1 cellular context compared by ENCODE assay signal in the genomic region with DNA sequence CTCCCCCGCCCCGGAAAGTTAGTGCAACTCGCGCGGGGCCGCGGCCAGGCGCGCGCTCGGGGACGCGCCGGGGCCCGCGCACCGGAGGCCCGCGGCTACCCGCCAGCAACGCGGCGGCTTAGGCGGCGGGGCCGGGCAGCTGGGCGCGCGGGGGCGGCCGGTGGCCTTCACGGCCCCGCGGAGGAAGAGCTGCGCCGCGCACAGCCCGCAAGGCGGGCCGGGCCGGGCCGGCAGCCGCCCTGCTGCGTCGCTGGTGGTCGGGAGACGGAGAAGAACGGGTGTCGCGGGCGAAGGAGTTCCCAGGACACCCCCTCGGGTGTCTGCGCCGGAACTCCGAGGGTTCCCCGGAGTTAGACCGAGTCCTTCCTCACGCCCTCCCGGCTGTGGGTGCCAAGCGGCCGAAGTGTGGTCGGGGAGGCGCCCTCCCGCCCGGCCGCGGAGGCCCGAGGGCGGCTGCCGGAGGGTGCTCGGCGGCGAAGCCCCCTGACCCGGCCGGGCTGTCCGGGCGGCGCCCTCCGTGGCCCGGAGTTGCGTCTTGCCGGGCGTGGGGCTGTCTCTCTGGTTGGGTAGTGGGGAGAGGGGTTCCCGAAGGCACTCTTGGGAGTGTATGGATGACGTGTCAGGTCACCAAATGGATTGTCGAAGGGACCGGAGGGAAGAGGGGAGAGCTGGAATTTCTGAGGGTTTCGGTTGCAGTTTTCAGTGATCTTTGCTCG.
A peak's percentile ranks its signal among the peaks of the same experiment; 100 is the strongest.
TF ChIP-seq lines count a peak whose summit lies in the region.

No MANE protein-coding gene starts in this region.

TF ChIP-seq in H1, 55 proteins besides CTCF, POLR2A, EP300 and RAD21 (continued from another document):
- TF ChIP-seq PHF8 (conservative IDR thresholded peaks at IDR 0.05; ENCODE audit: low read depth, low read length) (peak; percentile 73; the same call in 1 of the 2 replicates), RBBP5 (IDR thresholded peaks at IDR 0.05; ENCODE audit: borderline replicate concordance, low read depth, low read length) (peak; percentile 95), KDM4A (IDR thresholded peaks at IDR 0.05; ENCODE audit: low read depth, low read length, severe bottlenecking) (peak; percentile 60), POU5F1 (IDR thresholded peaks at IDR 0.05; ENCODE audit: low read depth, low read length) (no peak), GABPA (IDR thresholded peaks at IDR 0.05; ENCODE audit: borderline replicate concordance, insufficient read depth, low read length) (no peak), TBP (IDR thresholded peaks at IDR 0.05; ENCODE audit: low read depth, low read length) (0 out of 2 replicates have a peak, but pooled peaks have one; percentile 66), CBX8 (IDR thresholded peaks at IDR 0.05; ENCODE audit: borderline replicate concordance, low read depth, low read length) (no peak), KDM1A (IDR thresholded peaks at IDR 0.05; ENCODE audit: borderline replicate concordance, low read length) (no peak), BRCA1 (IDR thresholded peaks at IDR 0.05; ENCODE audit: low read depth, low read length) (no peak), ATF2 (IDR thresholded peaks at IDR 0.05; ENCODE audit: low read length) (0 out of 2 replicates have a peak, but pooled peaks have one; percentile 43), HDAC2 (IDR thresholded peaks at IDR 0.05; ENCODE audit: borderline replicate concordance in 1 of 2, low read depth in 2 of 2, low read length in 2 of 2) (0 out of 4 replicates have a peak, but pooled peaks of 1 of the 2 experiments have one; percentile 55), SP4 (IDR thresholded peaks at IDR 0.05; ENCODE audit: low read length) (no peak), CREB1 (IDR thresholded peaks at IDR 0.05) (peak; percentile 93), RXRA (IDR thresholded peaks at IDR 0.05; ENCODE audit: insufficient read depth, low read depth, low read length) (no peak), TAF1 (IDR thresholded peaks at IDR 0.05; ENCODE audit: low read depth, low read length) (peak; percentile 66), SIRT6 (IDR thresholded peaks at IDR 0.05; ENCODE audit: low read length) (no peak), NRF1 (IDR thresholded peaks at IDR 0.05; ENCODE audit: low read depth, low read length) (no peak), CEBPB (IDR thresholded peaks at IDR 0.05; ENCODE audit: low read depth, low read length) (no peak), CHD7 (IDR thresholded peaks at IDR 0.05; ENCODE audit: insufficient replicate concordance, low read length) (no peak), SIN3A (conservative IDR thresholded peaks at IDR 0.05 in 1 of 2, IDR thresholded peaks at IDR 0.05 in 1 of 2; ENCODE audit: low read depth in 1 of 2, low read length in 2 of 2) (peak; percentile 38 to 68; a peak in 1 of 4 replicates), JUND (IDR thresholded peaks at IDR 0.05; ENCODE audit: low read length) (peak; percentile 69; the same call in 1 of the 2 replicates), TEAD4 (IDR thresholded peaks at IDR 0.05; ENCODE audit: low read depth, low read length) (peak; percentile 89), FOSL1 (IDR thresholded peaks at IDR 0.05; ENCODE audit: insufficient read depth, low read depth, low read length) (no peak), SIX5 (IDR thresholded peaks at IDR 0.05; ENCODE audit: low read depth, low read length) (no peak), TAF7 (optimal IDR thresholded peaks at IDR 0.05; ENCODE audit: borderline replicate concordance, low read depth, low read length) (no peak), JUN (IDR thresholded peaks at IDR 0.05; ENCODE audit: low read depth, low read length) (no peak), BACH1 (IDR thresholded peaks at IDR 0.05; ENCODE audit: low read length) (no peak), YY1 (IDR thresholded peaks at IDR 0.05; ENCODE audit: low read depth, low read length) (no peak; the same call in none of the 2 replicates), E2F6 (IDR thresholded peaks at IDR 0.05) (no peak), EZH2 (IDR thresholded peaks at IDR 0.05; ENCODE audit: low read depth, low read length, severe bottlenecking) (no peak), SAP30 (IDR thresholded peaks at IDR 0.05; ENCODE audit: insufficient read depth, insufficient replicate concordance, low read length) (no peak), SP2 (IDR thresholded peaks at IDR 0.05; ENCODE audit: low read length) (no peak), RNF2 (IDR thresholded peaks at IDR 0.05; ENCODE audit: borderline replicate concordance, low read depth, low read length, missing control alignments, poor library complexity, severe bottlenecking) (no peak), ZNF274 (IDR thresholded peaks at IDR 0.05; ENCODE audit: borderline replicate concordance, extremely low read depth, low read length) (no peak)
- TF ChIP-seq, protein P1, sequence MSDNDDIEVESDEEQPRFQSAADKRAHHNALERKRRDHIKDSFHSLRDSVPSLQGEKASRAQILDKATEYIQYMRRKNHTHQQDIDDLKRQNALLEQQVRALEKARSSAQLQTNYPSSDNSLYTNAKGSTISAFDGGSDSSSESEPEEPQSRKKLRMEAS (IDR thresholded peaks at IDR 0.05): no peak
- TF ChIP-seq, protein P2, sequence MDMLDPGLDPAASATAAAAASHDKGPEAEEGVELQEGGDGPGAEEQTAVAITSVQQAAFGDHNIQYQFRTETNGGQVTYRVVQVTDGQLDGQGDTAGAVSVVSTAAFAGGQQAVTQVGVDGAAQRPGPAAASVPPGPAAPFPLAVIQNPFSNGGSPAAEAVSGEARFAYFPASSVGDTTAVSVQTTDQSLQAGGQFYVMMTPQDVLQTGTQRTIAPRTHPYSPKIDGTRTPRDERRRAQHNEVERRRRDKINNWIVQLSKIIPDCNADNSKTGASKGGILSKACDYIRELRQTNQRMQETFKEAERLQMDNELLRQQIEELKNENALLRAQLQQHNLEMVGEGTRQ (IDR thresholded peaks at IDR 0.05; ENCODE audit: low read length): no peak
